Comparison of ENCODE assay signal across 1 cellular context in genomic region chr21:29316029-29316742, GRCh38.
TF ChIP-seq lines count a peak whose summit lies in the region.

No MANE protein-coding gene starts in this region.

TF ChIP-seq in A549, 52 proteins besides CTCF, POLR2A, EP300 and RAD21 (continued from another document):
- TF ChIP-seq ELK1 (IDR thresholded peaks at IDR 0.05; ENCODE audit: low read depth, low read length) (no peak), ZSCAN20 (CRISPR knock-in tag; IDR thresholded peaks at IDR 0.05) (no peak)
